In the genomic region with DNA sequence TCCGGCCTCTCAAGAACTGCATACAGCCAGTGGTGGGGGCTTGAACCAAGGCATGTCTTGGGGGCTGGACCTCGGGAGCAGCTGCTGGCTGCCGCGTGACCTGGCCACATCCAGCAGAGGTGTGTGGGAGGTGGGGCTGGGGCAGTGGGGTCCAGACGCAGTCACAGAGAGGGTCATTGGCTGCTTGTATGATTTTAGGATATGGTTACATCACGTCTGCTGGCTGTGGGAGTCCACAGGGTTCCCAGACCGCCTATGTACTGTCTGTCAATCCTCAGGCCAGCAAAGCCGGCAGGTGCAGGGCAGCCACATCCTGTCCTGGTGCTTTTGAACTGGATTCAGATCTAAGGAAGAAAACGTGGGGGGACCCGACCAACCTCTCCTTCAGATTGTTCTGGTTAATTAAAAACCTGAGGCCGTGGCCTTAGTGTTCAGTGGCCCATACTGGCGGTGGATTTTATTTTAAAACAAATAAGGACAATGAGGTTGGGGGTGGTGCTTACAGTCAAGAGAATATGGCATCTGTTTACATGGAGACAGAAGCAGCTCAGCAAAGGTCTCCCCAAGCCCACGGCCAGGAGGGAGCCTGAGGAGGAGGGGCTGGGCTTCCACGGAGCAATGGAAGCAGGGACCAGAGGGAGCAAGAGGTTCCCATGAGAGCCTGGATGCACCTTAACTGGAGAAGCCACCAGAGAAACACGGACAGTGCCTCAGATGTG, we compare ENCODE assay signal across 24 cellular contexts.
DNase-seq lines count a peak whose midpoint lies in the region; ATAC-seq and TF ChIP-seq lines count a peak whose summit lies in the region.
"Had no signal": no experiment of that assay in that cellular context is flagged by ENCODE, and none has a peak within 500 bp of the region (broad histone marks: within the 10 kb centered on the region; RNA-seq: fewer than 3 reads in every experiment).

No MANE protein-coding gene starts in this region.

- ATAC-seq in HG02938 (IDR thresholded peaks at IDR 0.05; ENCODE audit: unreplicated experiment): no peak
- ATAC-seq: K562, mucosa of descending colon, psoas muscle had no signal

- H3K27ac Mint-ChIP-seq in H9 (no peak overlapping the region; a peak in 1 of 7 replicates), endothelial cell (ENCODE audit: unreplicated experiment) (no peak overlapping the region)

- H3K27ac ChIP-seq in H9 (ENCODE audit: insufficient read length, low read depth, low read length): no peak overlapping the region
- H3K27ac ChIP-seq: adrenal gland, colonic mucosa, psoas muscle, SJCRH30, tibial nerve had no signal

- H3K9me3 ChIP-seq in H9 (ENCODE audit: control insufficient read depth, low read depth, low read length): no peaks in the 10 kb centered on the region
- H3K9me3 ChIP-seq: BE2C, colonic mucosa, SJCRH30 had no signal

- H3T11ph ChIP-seq in H9 (ENCODE audit: low read length): no peak overlapping the region

- no peak overlapping the region for H4K91ac ChIP-seq in H9 (ENCODE audit: insufficient read length, low read depth, low read length)

- DNase-seq in NCI-H2196 (lab: John Stamatoyannopoulos, UW; ENCODE audit: unreplicated experiment) (peak; percentile 27), NCI-H2196 treated with DMSO at 0.1 percent for 48 hours (lab: John Stamatoyannopoulos, UW; ENCODE audit: unreplicated experiment) (no peak), H9 (peak; percentile 19), left kidney (ENCODE audit: low read depth, low spot score) (peak; percentile 85), renal cortical epithelial cell (ENCODE audit: low read depth) (peak; percentile 33), hippocampal formation (lab: John Stamatoyannopoulos, UW) (no peak), endothelial cell (ENCODE audit: low spot score) (no peak)
- DNase-seq: activated CD4-positive, alpha-beta T cell treated with anti-CD3 and anti-CD28 coated beads for 48 hours; BE2C; colonic mucosa; MM.1S; NCI-H187; NCI-H2227 treated with DMSO at 0.1 percent for 48 hours; stimulated activated CD4-positive, alpha-beta T cell treated with anti-CD3 and anti-CD28 coated beads, Interleukin-4, amount 100 ng/mL, for 1 hour; stimulated activated naive CD4-positive, alpha-beta T cell treated with Interleukin-2 at 50 U/mL for 16 hours had no signal

- H3K4me3 Mint-ChIP-seq in H9 (no peak overlapping the region), endothelial cell (ENCODE audit: unreplicated experiment) (no peak overlapping the region)
- H3K4me3 Mint-ChIP-seq: neural crest cell had no signal

- H3K14ac ChIP-seq in H9 (ENCODE audit: insufficient read depth, low read length): no peak overlapping the region; the same call in 1 of the 2 replicates

- H3K27me3 Mint-ChIP-seq in H9 (ENCODE audit: low read depth) (peaks cover 7% of the 10 kb centered on the region), endothelial cell (ENCODE audit: unreplicated experiment) (peaks cover 5% of the 10 kb centered on the region)

- no peak overlapping the region for H2BK12ac ChIP-seq in H9 (ENCODE audit: insufficient read length, low read depth, low read length)

- H3K79me2 ChIP-seq in H9 (ENCODE audit: insufficient read depth, low read length): no peaks in the 10 kb centered on the region

- H3K4me2 ChIP-seq in H9 (ENCODE audit: insufficient read depth, insufficient read length, low read length): no peak overlapping the region

- H3K36me3 Mint-ChIP-seq in H9 (ENCODE audit: insufficient read depth in 1 of 3, low read depth in 3 of 3): peaks cover 0 to 19% (median 3%) of the 10 kb centered on the region in 3 experiments; a peak in 4 of 7 replicates
- H3K36me3 Mint-ChIP-seq in endothelial cell (ENCODE audit: low read depth, unreplicated experiment): peaks cover 10% of the 10 kb centered on the region

- H3K27me3 ChIP-seq in H9 (ENCODE audit: insufficient read depth, low read length): no peaks in the 10 kb centered on the region
- H3K27me3 ChIP-seq: adrenal gland, BE2C, colonic mucosa, SJCRH30, tibial nerve had no signal

- H3K9me3 Mint-ChIP-seq in H9 (peaks cover 26 to 85% of the 10 kb centered on the region in 2 experiments), endothelial cell (ENCODE audit: unreplicated experiment) (peaks cover 21% of the 10 kb centered on the region)

- H3K9ac ChIP-seq in H9 (ENCODE audit: extremely low read depth, insufficient read length, low read length): no peak overlapping the region

- H3K79me1 ChIP-seq in H9 (ENCODE audit: insufficient read depth, low read depth, low read length, poor library complexity, severe bottlenecking): no peaks in the 10 kb centered on the region

- H4K5ac ChIP-seq in H9 (ENCODE audit: insufficient read length, low read depth, low read length): no peak overlapping the region

- H2BK20ac ChIP-seq in H9 (ENCODE audit: low read depth, low read length, poor library complexity, severe bottlenecking): no peak overlapping the region

- H2BK5ac ChIP-seq in H9 (ENCODE audit: insufficient read length, low read length): no peak overlapping the region

- no peak overlapping the region for H3K4ac ChIP-seq in H9 (ENCODE audit: low read depth, low read length)

- H2BK15ac ChIP-seq in H9 (ENCODE audit: low read depth, low read length): no peak overlapping the region

- H4K20me1 ChIP-seq in H9 (ENCODE audit: control insufficient read depth, insufficient read depth, insufficient read length): no peaks in the 10 kb centered on the region

- WGBS in H9 (ENCODE audit: extremely low coverage, insufficient read length, low lambda C conversion rate): no CpG with 5 or more reads among the region's 15 CpGs

- no peak overlapping the region for H3K56ac ChIP-seq in H9 (ENCODE audit: insufficient read length, low read depth, low read length)

- no peak overlapping the region for H4K8ac ChIP-seq in H9 (replicated peaks; ENCODE audit: insufficient read length, low read depth, low read length)

- no peaks in the 10 kb centered on the region for H3K4me1 ChIP-seq in H9 (ENCODE audit: insufficient read depth, low read length)
- H3K4me1 ChIP-seq: adrenal gland, BE2C, Caco-2, colonic mucosa, psoas muscle, SJCRH30, tibial nerve had no signal

- H3K4me1 Mint-ChIP-seq in H9: no peaks in the 10 kb centered on the region
- no peaks in the 10 kb centered on the region for H3K4me1 Mint-ChIP-seq in endothelial cell (ENCODE audit: unreplicated experiment)
- H3K4me1 Mint-ChIP-seq: neural crest cell had no signal

- H3K23ac ChIP-seq in H9 (ENCODE audit: insufficient read length, low read depth, low read length): no peak overlapping the region

- no peak overlapping the region for H3K18ac ChIP-seq in H9 (ENCODE audit: insufficient read length, low read depth, low read length)

- H2AK5ac ChIP-seq in H9 (ENCODE audit: insufficient read length, low read length): no peak overlapping the region

- no peak overlapping the region for H2AFZ ChIP-seq in H9 (ENCODE audit: low read length)

- TF ChIP-seq CTCF in H9 (conservative IDR thresholded peaks at IDR 0.05) (no peak), endothelial cell (IDR thresholded peaks at IDR 0.05; ENCODE audit: unreplicated experiment) (no peak)

- no peak overlapping the region for H2BK120ac ChIP-seq in H9 (ENCODE audit: low read depth, low read length, poor library complexity, severe bottlenecking)

- H3K23me2 ChIP-seq in H9 (ENCODE audit: insufficient read length, low read depth, low read length, poor library complexity, severe bottlenecking): peaks cover 2% of the 10 kb centered on the region

Comparison
In these comparisons a context has a peak if more than half of its experiments do, and no peak if none do; other contexts are left out.
1. DNase-seq: peak in NCI-H2196 (single experiment), H9 (single experiment), left kidney (single experiment) and renal cortical epithelial cell (single experiment); none in NCI-H2196 treated with DMSO at 0.1 percent for 48 hours (single experiment), hippocampal formation (0 of 2) and endothelial cell (single experiment).